Comparison of ENCODE assay signal across 1 cellular context in the genomic region with DNA sequence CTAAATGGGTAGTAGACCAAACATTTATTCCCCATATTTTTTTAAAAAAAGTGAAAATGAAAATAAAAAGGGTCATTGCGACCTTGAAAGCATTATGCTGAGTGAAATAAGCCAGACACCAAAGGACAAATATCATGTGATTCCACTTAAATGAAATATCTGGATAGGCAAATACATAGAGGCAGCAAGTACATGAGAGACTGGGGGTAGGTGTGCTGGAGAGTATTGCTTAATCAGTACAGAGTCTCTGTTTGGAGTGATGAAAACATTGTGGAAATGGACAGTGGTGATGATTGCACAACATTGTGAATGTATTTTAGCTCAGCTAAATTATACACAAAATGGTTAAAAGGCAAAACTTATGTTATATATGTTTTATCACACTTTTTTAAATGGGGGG.
TF ChIP-seq lines count a peak whose summit lies in the region.

No MANE protein-coding gene starts in this region.

TF ChIP-seq in HepG2, 621 proteins besides CTCF, POLR2A, EP300 and RAD21 (continued from another document and continues in another):
- TF ChIP-seq ZNF530 (CRISPR knock-in tag; IDR thresholded peaks at IDR 0.05; ENCODE audit: low read depth) (no peak), MBD4 (IDR thresholded peaks at IDR 0.05; ENCODE audit: borderline replicate concordance, low read length) (peak; percentile 88), ZBTB8A (CRISPR knock-in tag; IDR thresholded peaks at IDR 0.05; ENCODE audit: borderline replicate concordance, low read depth) (no peak), ZNF615 (CRISPR knock-in tag; IDR thresholded peaks at IDR 0.05; ENCODE audit: borderline replicate concordance) (no peak), ZNF260 (CRISPR knock-in tag; IDR thresholded peaks at IDR 0.05; ENCODE audit: borderline replicate concordance, low read depth) (no peak), POLR2AphosphoS5 (IDR thresholded peaks at IDR 0.05; ENCODE audit: low read depth, low read length) (no peak), NFIB (CRISPR knock-in tag; IDR thresholded peaks at IDR 0.05; ENCODE audit: borderline replicate concordance) (no peak), MAF1 (CRISPR knock-in tag; IDR thresholded peaks at IDR 0.05; ENCODE audit: borderline replicate concordance) (0 out of 2 replicates have a peak, but pooled peaks have one; percentile 38), NFYC (CRISPR knock-in tag; IDR thresholded peaks at IDR 0.05) (peak; percentile 8; the same call in 1 of the 2 replicates), BHLHE40 (IDR thresholded peaks at IDR 0.05; ENCODE audit: low read length) (0 out of 2 replicates have a peak, but pooled peaks have one; percentile 20), ZMYM4 (CRISPR knock-in tag; IDR thresholded peaks at IDR 0.05) (peak; percentile 88), SOX13 (IDR thresholded peaks at IDR 0.05) (peak; percentile 80), SOX13 (CRISPR knock-in tag; conservative IDR thresholded peaks at IDR 0.05 in 1 of 2, IDR thresholded peaks at IDR 0.05 in 1 of 2) (peak in 1 of 2 experiments; percentile 92; a peak in 2 of 4 replicates), MTA1 (CRISPR knock-in tag; IDR thresholded peaks at IDR 0.05; ENCODE audit: borderline replicate concordance) (no peak), ZBTB20 (CRISPR knock-in tag; IDR thresholded peaks at IDR 0.05; ENCODE audit: borderline replicate concordance, low read depth) (peak; percentile 74; the same call in 1 of the 2 replicates), HOXA7 (CRISPR knock-in tag; IDR thresholded peaks at IDR 0.05) (no peak), POGZ (CRISPR knock-in tag; IDR thresholded peaks at IDR 0.05) (peak; percentile 88), TBP (CRISPR knock-in tag; IDR thresholded peaks at IDR 0.05) (no peak), ZNF724P (CRISPR knock-in tag; IDR thresholded peaks at IDR 0.05; ENCODE audit: borderline replicate concordance) (no peak), RELA (CRISPR knock-in tag; IDR thresholded peaks at IDR 0.05) (no peak), KLF11 (CRISPR knock-in tag; IDR thresholded peaks at IDR 0.05) (peak; percentile 69; the same call in 1 of the 2 replicates), ZMYM3 (CRISPR knock-in tag; IDR thresholded peaks at IDR 0.05) (peak; percentile 91), ZNF644 (CRISPR knock-in tag; IDR thresholded peaks at IDR 0.05; ENCODE audit: low read depth) (peak; percentile 95), GATAD2A (CRISPR knock-in tag; IDR thresholded peaks at IDR 0.05) (peak; percentile 98), KLF16 (CRISPR knock-in tag; IDR thresholded peaks at IDR 0.05) (peak in 1 of 2 experiments; percentile 77; a peak in 2 of 4 replicates)
- TF ChIP-seq, protein P1, sequence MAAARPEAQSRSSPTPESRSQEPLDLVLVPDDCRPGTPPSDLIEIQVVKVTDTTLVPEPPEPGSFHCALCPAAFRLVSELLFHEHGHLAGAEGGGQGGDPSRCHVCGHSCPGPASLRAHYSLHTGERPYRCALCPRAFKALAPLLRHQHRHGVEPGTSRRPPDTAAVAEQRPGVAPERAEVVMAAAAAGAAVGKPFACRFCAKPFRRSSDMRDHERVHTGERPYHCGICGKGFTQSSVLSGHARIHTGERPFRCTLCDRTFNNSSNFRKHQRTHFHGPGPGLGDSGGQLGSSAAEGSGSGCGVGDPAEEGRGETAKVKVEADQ (CRISPR knock-in tag; IDR thresholded peaks at IDR 0.05; ENCODE audit: borderline replicate concordance), result peak; percentile 79; the same call in 1 of the 2 replicates
- TF ChIP-seq, protein P2, sequence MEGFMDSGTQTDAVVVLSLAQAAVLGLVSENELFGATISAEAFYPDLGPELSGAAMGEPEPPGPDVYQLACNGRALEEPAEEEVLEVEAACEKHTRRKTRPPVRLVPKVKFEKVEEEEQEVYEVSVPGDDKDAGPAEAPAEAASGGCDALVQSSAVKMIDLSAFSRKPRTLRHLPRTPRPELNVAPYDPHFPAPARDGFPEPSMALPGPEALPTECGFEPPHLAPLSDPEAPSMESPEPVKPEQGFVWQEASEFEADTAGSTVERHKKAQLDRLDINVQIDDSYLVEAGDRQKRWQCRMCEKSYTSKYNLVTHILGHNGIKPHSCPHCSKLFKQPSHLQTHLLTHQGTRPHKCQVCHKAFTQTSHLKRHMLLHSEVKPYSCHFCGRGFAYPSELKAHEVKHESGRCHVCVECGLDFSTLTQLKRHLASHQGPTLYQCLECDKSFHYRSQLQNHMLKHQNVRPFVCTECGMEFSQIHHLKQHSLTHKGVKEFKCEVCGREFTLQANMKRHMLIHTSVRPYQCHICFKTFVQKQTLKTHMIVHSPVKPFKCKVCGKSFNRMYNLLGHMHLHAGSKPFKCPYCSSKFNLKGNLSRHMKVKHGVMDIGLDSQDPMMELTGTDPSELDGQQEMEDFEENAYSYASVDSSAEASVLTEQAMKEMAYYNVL (CRISPR knock-in tag; IDR thresholded peaks at IDR 0.05; ENCODE audit: borderline replicate concordance), result peak; percentile 73; the same call in 1 of the 2 replicates
- TF ChIP-seq, protein P3, sequence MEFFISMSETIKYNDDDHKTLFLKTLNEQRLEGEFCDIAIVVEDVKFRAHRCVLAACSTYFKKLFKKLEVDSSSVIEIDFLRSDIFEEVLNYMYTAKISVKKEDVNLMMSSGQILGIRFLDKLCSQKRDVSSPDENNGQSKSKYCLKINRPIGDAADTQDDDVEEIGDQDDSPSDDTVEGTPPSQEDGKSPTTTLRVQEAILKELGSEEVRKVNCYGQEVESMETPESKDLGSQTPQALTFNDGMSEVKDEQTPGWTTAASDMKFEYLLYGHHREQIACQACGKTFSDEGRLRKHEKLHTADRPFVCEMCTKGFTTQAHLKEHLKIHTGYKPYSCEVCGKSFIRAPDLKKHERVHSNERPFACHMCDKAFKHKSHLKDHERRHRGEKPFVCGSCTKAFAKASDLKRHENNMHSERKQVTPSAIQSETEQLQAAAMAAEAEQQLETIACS (CRISPR knock-in tag; IDR thresholded peaks at IDR 0.05), result no peak
- TF ChIP-seq, protein P4, sequence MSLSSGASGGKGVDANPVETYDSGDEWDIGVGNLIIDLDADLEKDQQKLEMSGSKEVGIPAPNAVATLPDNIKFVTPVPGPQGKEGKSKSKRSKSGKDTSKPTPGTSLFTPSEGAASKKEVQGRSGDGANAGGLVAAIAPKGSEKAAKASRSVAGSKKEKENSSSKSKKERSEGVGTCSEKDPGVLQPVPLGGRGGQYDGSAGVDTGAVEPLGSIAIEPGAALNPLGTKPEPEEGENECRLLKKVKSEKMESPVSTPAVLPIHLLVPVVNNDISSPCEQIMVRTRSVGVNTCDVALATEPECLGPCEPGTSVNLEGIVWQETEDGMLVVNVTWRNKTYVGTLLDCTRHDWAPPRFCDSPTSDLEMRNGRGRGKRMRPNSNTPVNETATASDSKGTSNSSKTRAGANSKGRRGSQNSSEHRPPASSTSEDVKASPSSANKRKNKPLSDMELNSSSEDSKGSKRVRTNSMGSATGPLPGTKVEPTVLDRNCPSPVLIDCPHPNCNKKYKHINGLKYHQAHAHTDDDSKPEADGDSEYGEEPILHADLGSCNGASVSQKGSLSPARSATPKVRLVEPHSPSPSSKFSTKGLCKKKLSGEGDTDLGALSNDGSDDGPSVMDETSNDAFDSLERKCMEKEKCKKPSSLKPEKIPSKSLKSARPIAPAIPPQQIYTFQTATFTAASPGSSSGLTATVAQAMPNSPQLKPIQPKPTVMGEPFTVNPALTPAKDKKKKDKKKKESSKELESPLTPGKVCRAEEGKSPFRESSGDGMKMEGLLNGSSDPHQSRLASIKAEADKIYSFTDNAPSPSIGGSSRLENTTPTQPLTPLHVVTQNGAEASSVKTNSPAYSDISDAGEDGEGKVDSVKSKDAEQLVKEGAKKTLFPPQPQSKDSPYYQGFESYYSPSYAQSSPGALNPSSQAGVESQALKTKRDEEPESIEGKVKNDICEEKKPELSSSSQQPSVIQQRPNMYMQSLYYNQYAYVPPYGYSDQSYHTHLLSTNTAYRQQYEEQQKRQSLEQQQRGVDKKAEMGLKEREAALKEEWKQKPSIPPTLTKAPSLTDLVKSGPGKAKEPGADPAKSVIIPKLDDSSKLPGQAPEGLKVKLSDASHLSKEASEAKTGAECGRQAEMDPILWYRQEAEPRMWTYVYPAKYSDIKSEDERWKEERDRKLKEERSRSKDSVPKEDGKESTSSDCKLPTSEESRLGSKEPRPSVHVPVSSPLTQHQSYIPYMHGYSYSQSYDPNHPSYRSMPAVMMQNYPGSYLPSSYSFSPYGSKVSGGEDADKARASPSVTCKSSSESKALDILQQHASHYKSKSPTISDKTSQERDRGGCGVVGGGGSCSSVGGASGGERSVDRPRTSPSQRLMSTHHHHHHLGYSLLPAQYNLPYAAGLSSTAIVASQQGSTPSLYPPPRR (CRISPR knock-in tag; IDR thresholded peaks at IDR 0.05; ENCODE audit: borderline replicate concordance), result peak; percentile 80
- TF ChIP-seq, protein P5, sequence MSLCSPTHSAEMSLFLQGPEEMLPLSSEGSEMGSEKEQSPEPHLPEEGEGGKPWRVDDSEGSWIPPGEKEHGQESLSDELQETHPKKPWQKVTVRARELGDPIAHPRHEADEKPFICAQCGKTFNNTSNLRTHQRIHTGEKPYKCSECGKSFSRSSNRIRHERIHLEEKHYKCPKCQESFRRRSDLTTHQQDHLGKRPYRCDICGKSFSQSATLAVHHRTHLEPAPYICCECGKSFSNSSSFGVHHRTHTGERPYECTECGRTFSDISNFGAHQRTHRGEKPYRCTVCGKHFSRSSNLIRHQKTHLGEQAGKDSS (CRISPR knock-in tag; IDR thresholded peaks at IDR 0.05; ENCODE audit: borderline replicate concordance, low read depth), result no peak
- TF ChIP-seq, protein P6, sequence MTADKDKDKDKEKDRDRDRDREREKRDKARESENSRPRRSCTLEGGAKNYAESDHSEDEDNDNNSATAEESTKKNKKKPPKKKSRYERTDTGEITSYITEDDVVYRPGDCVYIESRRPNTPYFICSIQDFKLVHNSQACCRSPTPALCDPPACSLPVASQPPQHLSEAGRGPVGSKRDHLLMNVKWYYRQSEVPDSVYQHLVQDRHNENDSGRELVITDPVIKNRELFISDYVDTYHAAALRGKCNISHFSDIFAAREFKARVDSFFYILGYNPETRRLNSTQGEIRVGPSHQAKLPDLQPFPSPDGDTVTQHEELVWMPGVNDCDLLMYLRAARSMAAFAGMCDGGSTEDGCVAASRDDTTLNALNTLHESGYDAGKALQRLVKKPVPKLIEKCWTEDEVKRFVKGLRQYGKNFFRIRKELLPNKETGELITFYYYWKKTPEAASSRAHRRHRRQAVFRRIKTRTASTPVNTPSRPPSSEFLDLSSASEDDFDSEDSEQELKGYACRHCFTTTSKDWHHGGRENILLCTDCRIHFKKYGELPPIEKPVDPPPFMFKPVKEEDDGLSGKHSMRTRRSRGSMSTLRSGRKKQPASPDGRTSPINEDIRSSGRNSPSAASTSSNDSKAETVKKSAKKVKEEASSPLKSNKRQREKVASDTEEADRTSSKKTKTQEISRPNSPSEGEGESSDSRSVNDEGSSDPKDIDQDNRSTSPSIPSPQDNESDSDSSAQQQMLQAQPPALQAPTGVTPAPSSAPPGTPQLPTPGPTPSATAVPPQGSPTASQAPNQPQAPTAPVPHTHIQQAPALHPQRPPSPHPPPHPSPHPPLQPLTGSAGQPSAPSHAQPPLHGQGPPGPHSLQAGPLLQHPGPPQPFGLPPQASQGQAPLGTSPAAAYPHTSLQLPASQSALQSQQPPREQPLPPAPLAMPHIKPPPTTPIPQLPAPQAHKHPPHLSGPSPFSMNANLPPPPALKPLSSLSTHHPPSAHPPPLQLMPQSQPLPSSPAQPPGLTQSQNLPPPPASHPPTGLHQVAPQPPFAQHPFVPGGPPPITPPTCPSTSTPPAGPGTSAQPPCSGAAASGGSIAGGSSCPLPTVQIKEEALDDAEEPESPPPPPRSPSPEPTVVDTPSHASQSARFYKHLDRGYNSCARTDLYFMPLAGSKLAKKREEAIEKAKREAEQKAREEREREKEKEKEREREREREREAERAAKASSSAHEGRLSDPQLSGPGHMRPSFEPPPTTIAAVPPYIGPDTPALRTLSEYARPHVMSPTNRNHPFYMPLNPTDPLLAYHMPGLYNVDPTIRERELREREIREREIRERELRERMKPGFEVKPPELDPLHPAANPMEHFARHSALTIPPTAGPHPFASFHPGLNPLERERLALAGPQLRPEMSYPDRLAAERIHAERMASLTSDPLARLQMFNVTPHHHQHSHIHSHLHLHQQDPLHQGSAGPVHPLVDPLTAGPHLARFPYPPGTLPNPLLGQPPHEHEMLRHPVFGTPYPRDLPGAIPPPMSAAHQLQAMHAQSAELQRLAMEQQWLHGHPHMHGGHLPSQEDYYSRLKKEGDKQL (CRISPR knock-in tag; IDR thresholded peaks at IDR 0.05; ENCODE audit: low read depth), result peak; percentile 85
- TF ChIP-seq, protein P7, sequence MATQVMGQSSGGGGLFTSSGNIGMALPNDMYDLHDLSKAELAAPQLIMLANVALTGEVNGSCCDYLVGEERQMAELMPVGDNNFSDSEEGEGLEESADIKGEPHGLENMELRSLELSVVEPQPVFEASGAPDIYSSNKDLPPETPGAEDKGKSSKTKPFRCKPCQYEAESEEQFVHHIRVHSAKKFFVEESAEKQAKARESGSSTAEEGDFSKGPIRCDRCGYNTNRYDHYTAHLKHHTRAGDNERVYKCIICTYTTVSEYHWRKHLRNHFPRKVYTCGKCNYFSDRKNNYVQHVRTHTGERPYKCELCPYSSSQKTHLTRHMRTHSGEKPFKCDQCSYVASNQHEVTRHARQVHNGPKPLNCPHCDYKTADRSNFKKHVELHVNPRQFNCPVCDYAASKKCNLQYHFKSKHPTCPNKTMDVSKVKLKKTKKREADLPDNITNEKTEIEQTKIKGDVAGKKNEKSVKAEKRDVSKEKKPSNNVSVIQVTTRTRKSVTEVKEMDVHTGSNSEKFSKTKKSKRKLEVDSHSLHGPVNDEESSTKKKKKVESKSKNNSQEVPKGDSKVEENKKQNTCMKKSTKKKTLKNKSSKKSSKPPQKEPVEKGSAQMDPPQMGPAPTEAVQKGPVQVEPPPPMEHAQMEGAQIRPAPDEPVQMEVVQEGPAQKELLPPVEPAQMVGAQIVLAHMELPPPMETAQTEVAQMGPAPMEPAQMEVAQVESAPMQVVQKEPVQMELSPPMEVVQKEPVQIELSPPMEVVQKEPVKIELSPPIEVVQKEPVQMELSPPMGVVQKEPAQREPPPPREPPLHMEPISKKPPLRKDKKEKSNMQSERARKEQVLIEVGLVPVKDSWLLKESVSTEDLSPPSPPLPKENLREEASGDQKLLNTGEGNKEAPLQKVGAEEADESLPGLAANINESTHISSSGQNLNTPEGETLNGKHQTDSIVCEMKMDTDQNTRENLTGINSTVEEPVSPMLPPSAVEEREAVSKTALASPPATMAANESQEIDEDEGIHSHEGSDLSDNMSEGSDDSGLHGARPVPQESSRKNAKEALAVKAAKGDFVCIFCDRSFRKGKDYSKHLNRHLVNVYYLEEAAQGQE (IDR thresholded peaks at IDR 0.05; ENCODE audit: borderline replicate concordance in 1 of 2, low read depth in 1 of 2, low read length in 2 of 2), result peak in 1 of 2 experiments; percentile 68; a peak in 2 of 4 replicates
- TF ChIP-seq, protein P8, sequence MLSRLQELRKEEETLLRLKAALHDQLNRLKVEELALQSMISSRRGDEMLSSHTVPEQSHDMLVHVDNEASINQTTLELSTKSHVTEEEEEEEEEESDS (CRISPR knock-in tag; IDR thresholded peaks at IDR 0.05; ENCODE audit: borderline replicate concordance), result no peak
- TF ChIP-seq, protein P9, sequence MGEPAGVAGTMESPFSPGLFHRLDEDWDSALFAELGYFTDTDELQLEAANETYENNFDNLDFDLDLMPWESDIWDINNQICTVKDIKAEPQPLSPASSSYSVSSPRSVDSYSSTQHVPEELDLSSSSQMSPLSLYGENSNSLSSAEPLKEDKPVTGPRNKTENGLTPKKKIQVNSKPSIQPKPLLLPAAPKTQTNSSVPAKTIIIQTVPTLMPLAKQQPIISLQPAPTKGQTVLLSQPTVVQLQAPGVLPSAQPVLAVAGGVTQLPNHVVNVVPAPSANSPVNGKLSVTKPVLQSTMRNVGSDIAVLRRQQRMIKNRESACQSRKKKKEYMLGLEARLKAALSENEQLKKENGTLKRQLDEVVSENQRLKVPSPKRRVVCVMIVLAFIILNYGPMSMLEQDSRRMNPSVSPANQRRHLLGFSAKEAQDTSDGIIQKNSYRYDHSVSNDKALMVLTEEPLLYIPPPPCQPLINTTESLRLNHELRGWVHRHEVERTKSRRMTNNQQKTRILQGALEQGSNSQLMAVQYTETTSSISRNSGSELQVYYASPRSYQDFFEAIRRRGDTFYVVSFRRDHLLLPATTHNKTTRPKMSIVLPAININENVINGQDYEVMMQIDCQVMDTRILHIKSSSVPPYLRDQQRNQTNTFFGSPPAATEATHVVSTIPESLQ (CRISPR knock-in tag; conservative IDR thresholded peaks at IDR 0.05), result no peak
